In genomic region chr11:128379587-128380279, GRCh38 we compare ENCODE assay signal across 12 cellular contexts.
DNase-seq lines count a peak whose midpoint lies in the region; ATAC-seq and TF ChIP-seq lines count a peak whose summit lies in the region.
"Had no signal": no experiment of that assay in that cellular context is flagged by ENCODE, and none has a peak within 500 bp of the region (broad histone marks: within the 10 kb centered on the region; RNA-seq: fewer than 3 reads in every experiment).

No MANE protein-coding gene starts in this region.

- no peaks in the 10 kb centered on the region for H3K4me1 ChIP-seq in vagina
- H3K4me1 ChIP-seq: lower lobe of right lung had no signal

- no peaks in the 10 kb centered on the region for H3K27me3 ChIP-seq in vagina

- H3K9me3 Mint-ChIP-seq in activated naive CD4-positive, alpha-beta T cell treated with anti-CD3 and anti-CD28 coated beads, Interleukin-2, amount 50 U/mL, for 72 hours = peaks cover 23 to 24% of the 10 kb centered on the region in 2 donors
- H3K9me3 Mint-ChIP-seq in progenitor cell of endocrine pancreas (ENCODE audit: low read depth) = peaks cover 14% of the 10 kb centered on the region

- H3K9me3 ChIP-seq in T-helper 17 cell (ENCODE audit: control insufficient read depth, low read length, poor library complexity, severe bottlenecking) (no peaks in the 10 kb centered on the region), vagina (no peaks in the 10 kb centered on the region)

- H3K4me3 Mint-ChIP-seq in T-helper 17 cell = peak overlapping the region; percentile 19
- H3K4me3 Mint-ChIP-seq in progenitor cell of endocrine pancreas (ENCODE audit: low read depth) = no peak overlapping the region

- H3K27me3 Mint-ChIP-seq in T-helper 17 cell (no peaks in the 10 kb centered on the region), progenitor cell of endocrine pancreas (peaks cover 4% of the 10 kb centered on the region)

- TF ChIP-seq CTCF in vagina (IDR thresholded peaks at IDR 0.05) = no peak
- no peak for TF ChIP-seq CTCF in progenitor cell of endocrine pancreas (IDR thresholded peaks at IDR 0.05; ENCODE audit: unreplicated experiment)

- H3K36me3 Mint-ChIP-seq in T-helper 17 cell (ENCODE audit: low read depth) (no peaks in the 10 kb centered on the region), progenitor cell of endocrine pancreas (ENCODE audit: insufficient read depth) (no peaks in the 10 kb centered on the region)
- H3K36me3 Mint-ChIP-seq in activated naive CD4-positive, alpha-beta T cell treated with anti-CD3 and anti-CD28 coated beads, Interleukin-2, amount 50 U/mL, for 72 hours = peaks cover 24 to 36% of the 10 kb centered on the region in 2 donors

- H3K27ac Mint-ChIP-seq in T-helper 17 cell (peak overlapping the region; percentile 67), progenitor cell of endocrine pancreas (no peak overlapping the region)
- H3K27ac Mint-ChIP-seq in activated naive CD4-positive, alpha-beta T cell treated with anti-CD3 and anti-CD28 coated beads, Interleukin-2, amount 50 U/mL, for 72 hours = peak overlapping the region; percentile 67

- no peak for TF ChIP-seq POLR2A in vagina (IDR thresholded peaks at IDR 0.05)

- intact Hi-C loops in vagina (cut with DNase I) (no loop called here), Right ventricle myocardium superior (cut with DNase I) (no loop called here)

- no peaks in the 10 kb centered on the region for H3K36me3 ChIP-seq in vagina
- H3K36me3 ChIP-seq: lower lobe of right lung had no signal

- H3K4me3 ChIP-seq in vagina = no peak overlapping the region
- H3K4me3 ChIP-seq: lower lobe of right lung had no signal

- H3K27ac ChIP-seq in vagina = no peak overlapping the region
- H3K27ac ChIP-seq: HL-60, lower lobe of right lung had no signal

- ATAC-seq in HG02610 (IDR thresholded peaks at IDR 0.05; ENCODE audit: unreplicated experiment) (peak; percentile 65), T-helper 17 cell (peak; percentile 94), GM19324 (IDR thresholded peaks at IDR 0.05; ENCODE audit: low FRiP score, unreplicated experiment) (no peak), Right ventricle myocardium superior (ENCODE audit: poor library complexity) (no peak)
- peak; percentile 99 for ATAC-seq in activated naive CD4-positive, alpha-beta T cell treated with anti-CD3 and anti-CD28 coated beads, Interleukin-2, amount 50 U/mL, for 72 hours
- ATAC-seq: lower lobe of right lung had no signal

- no peak for DNase-seq in T-helper 17 cell
- peak in 1 of 2 donors; percentile 43 for DNase-seq in activated naive CD4-positive, alpha-beta T cell treated with anti-CD3 and anti-CD28 coated beads, Interleukin-2, amount 50 U/mL, for 72 hours (ENCODE audit: low spot score in 2 of 2)
- DNase-seq in stimulated activated CD4-positive, alpha-beta T cell treated with anti-CD3 and anti-CD28 coated beads, Interleukin-15, amount 100 ng/mL, for 48 hours (ENCODE audit: low read depth in 2 of 2) = peak; percentile 11 to 16
- no peak for DNase-seq in vagina (ENCODE audit: extremely low spot score in 2 of 2)
- no peak for DNase-seq in progenitor cell of endocrine pancreas (ENCODE audit: low spot score, unreplicated experiment)
- no peak for DNase-seq in Right ventricle myocardium superior
- DNase-seq: hypothalamus, lower lobe of right lung, occipital lobe had no signal

- H3K4me1 Mint-ChIP-seq in T-helper 17 cell (peaks cover 14% of the 10 kb centered on the region), progenitor cell of endocrine pancreas (ENCODE audit: low read depth) (no peaks in the 10 kb centered on the region)

Comparison
In these comparisons a context has a peak if more than half of its experiments do, and no peak if none do; other contexts are left out.
1. ATAC-seq: peak in HG02610 (single experiment), T-helper 17 cell (single experiment) and activated naive CD4-positive, alpha-beta T cell treated with anti-CD3 and anti-CD28 coated beads, Interleukin-2, amount 50 U/mL, for 72 hours (2 of 2); none in GM19324 (single experiment) and Right ventricle myocardium superior (single experiment).
2. DNase-seq: peak in stimulated activated CD4-positive, alpha-beta T cell treated with anti-CD3 and anti-CD28 coated beads, Interleukin-15, amount 100 ng/mL, for 48 hours (2 of 2); none in T-helper 17 cell (0 of 3), vagina (0 of 2), progenitor cell of endocrine pancreas (single experiment) and Right ventricle myocardium superior (single experiment).